ENCODE assay signal across 8 cellular contexts in genomic region chr3:177597325-177598109, GRCh38.
DNase-seq lines count a peak whose midpoint lies in the region; ATAC-seq and TF ChIP-seq lines count a peak whose summit lies in the region.

No MANE protein-coding gene starts in this region.

- DNase-seq in GM03348 (ENCODE audit: low spot score) (peak; percentile 66), LNCaP clone FGC (ENCODE audit: low read depth) (peak; percentile 31), SK-MEL-5 (ENCODE audit: low read depth, low spot score) (peak; percentile 61), cerebellum (ENCODE audit: low spot score) (peak; percentile 27), lower lobe of right lung (no peak), testis (peak; percentile 50), 8988T (no peak)

- no peak overlapping the region for H3K4me3 ChIP-seq in LNCaP clone FGC (ENCODE audit: low read depth, low read length)
- H3K4me3 ChIP-seq in lower lobe of right lung, result no peak overlapping the region
- H3K4me3 ChIP-seq in testis, result no peak overlapping the region

- in situ Hi-C loops in SK-MEL-5 (cut with HindIII; ENCODE audit: low pct_unique_long_range_greater_than_20kb, low sequenced_read_pairs), result no loop called here

- intact Hi-C loops in lower lobe of right lung (cut with DNase I), result no loop called here
- intact Hi-C loops in testis (cut with DNase I; ENCODE audit: low total_unique reads), result no loop called here

- H3K36me3 ChIP-seq in lower lobe of right lung (no peaks in the 10 kb centered on the region), testis (ENCODE audit: low read depth, missing control alignments) (no peaks in the 10 kb centered on the region)

- 33 to 42% methylated on average over 10 of the region's 10 CpGs for WGBS in testis, 2 donors

- no peak for TF ChIP-seq POLR2A in testis (IDR thresholded peaks at IDR 0.05)

- H3K9me3 ChIP-seq in lower lobe of right lung (no peaks in the 10 kb centered on the region), testis (no peaks in the 10 kb centered on the region)

- H3K4me1 ChIP-seq in lower lobe of right lung (peaks cover 63% of the 10 kb centered on the region), testis (peaks cover 13% of the 10 kb centered on the region)

- TF ChIP-seq CTCF in LNCaP clone FGC (IDR thresholded peaks at IDR 0.05; ENCODE audit: control insufficient read depth, extremely low read depth, insufficient read depth) (no peak), lower lobe of right lung (IDR thresholded peaks at IDR 0.05) (no peak), testis (IDR thresholded peaks at IDR 0.05) (no peak)

- ATAC-seq in GM21576 (IDR thresholded peaks at IDR 0.05; ENCODE audit: unreplicated experiment), result peak; percentile 83
- ATAC-seq in lower lobe of right lung, result peak; percentile 35 to 37

- H3K27ac ChIP-seq in lower lobe of right lung (peak overlapping the region; percentile 73), testis (peak overlapping the region in 1 of 2 donors; percentile 5)

- H3K27me3 ChIP-seq in lower lobe of right lung (ENCODE audit: low read depth) (no peaks in the 10 kb centered on the region), testis (no peaks in the 10 kb centered on the region)

Comparison
In these comparisons a context has a peak if more than half of its experiments do, and no peak if none do; other contexts are left out.
1. DNase-seq: peak in GM03348 (single experiment), LNCaP clone FGC (single experiment), SK-MEL-5 (single experiment), cerebellum (single experiment) and testis (single experiment); none in lower lobe of right lung (single experiment) and 8988T (single experiment).